In the genomic region with DNA sequence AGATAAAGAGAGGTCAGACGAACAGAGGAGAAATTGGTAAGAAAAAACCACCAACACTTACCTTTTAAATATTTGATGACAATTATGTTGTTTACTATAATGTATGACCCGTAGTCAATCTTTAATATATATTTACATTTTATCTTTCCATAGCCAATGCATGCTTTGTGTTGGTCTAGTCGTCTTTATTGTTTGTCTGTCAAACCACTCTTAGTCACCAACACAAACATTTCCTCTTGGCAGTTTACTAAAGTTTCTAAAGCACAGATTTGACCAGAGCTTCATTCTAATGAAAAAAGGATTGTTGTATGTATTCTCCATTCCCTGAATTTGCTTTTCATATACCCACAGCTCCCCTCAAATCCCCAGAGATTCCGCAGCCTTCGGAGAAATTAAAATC, we compare ENCODE assay signal across 2 cellular contexts.
TF ChIP-seq lines count a peak whose summit lies in the region.

No MANE protein-coding gene starts in this region.

TF ChIP-seq in IMR-90, 13 proteins besides CTCF, POLR2A, EP300 and RAD21:
- no peak for TF ChIP-seq BHLHE40 (IDR thresholded peaks at IDR 0.05; ENCODE audit: low read depth, low read length)
- no peak for TF ChIP-seq USF2 (IDR thresholded peaks at IDR 0.05; ENCODE audit: low read depth, low read length)
- no peak for TF ChIP-seq MXI1 (IDR thresholded peaks at IDR 0.05; ENCODE audit: borderline replicate concordance, low read depth, low read length)
TF ChIP-seq in IMR-90: peak in this region for 0.

TF ChIP-seq in endothelial cell of umbilical vein, 7 proteins besides CTCF, POLR2A, EP300 and RAD21:
- peak; percentile 32 for TF ChIP-seq FOS (IDR thresholded peaks at IDR 0.05; ENCODE audit: borderline replicate concordance, insufficient read depth, low read length)
- no peak for TF ChIP-seq MAX (IDR thresholded peaks at IDR 0.05; ENCODE audit: insufficient read depth, insufficient read length)
- no peak for TF ChIP-seq POLR2AphosphoS5 (IDR thresholded peaks at IDR 0.05; ENCODE audit: insufficient read depth, low read depth, low read length)
